Comparison of ENCODE assay signal across 25 cellular contexts in the genomic region with DNA sequence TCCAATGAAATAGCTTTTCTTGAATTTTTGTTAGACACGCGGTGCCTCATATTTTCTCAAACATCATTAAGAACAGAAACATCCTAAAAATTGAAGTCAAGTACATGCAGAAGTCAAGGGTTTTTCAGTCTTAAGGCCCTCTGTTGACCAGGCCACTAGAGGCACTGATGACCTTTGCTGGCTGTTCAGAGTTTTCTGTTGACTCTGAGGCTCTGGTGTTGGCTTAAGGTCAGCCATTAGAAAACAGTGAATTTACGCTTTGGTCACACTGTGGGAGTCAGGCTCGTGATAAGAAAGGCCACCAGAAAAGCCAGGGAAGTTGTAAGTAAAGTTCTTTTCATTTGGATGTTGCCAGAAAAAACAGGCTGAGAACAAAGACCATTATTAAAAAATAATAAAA. TPM values are rescaled to one million over a fixed set of nuclear protein-coding genes. Genes with fewer than 3 reads are reported as not detected.
"Had no signal": no experiment of that assay in that cellular context is flagged by ENCODE, and none has a peak within 500 bp of the region (broad histone marks: within the 10 kb centered on the region; RNA-seq: fewer than 3 reads in every experiment).

No MANE protein-coding gene starts in this region.

- H3K4me3 Mint-ChIP-seq: activated CD4-positive, alpha-beta memory T cell treated with anti-CD3 and anti-CD28 coated beads for 36 hours; activated naive CD8-positive, alpha-beta T cell treated with anti-CD3 and anti-CD28 coated beads for 36 hours; effector memory CD8-positive, alpha-beta T cell; mesothelial cell of epicardium; naive thymus-derived CD8-positive, alpha-beta T cell; stimulated activated naive B cell treated with anti-CD40 and anti-IgM and Interleukin-4, amounts not matched to agents 10 μg/mL and 1 μg/mL and 100 μg/mL, for 72 hours had no signal

- FAIRE-seq: astrocyte, keratinocyte had no signal

- ATAC-seq: effector memory CD8-positive, alpha-beta T cell; naive thymus-derived CD8-positive, alpha-beta T cell; stimulated activated naive B cell treated with anti-CD40 and anti-IgM and Interleukin-4, amounts not matched to agents 10 μg/mL and 1 μg/mL and 100 μg/mL, for 72 hours had no signal

- H3K4me1 ChIP-seq: esophagus muscularis mucosa, testis, uterus had no signal

- H3K27me3 ChIP-seq: esophagus muscularis mucosa, testis, uterus had no signal

- H3K36me3 Mint-ChIP-seq: activated CD4-positive, alpha-beta memory T cell treated with anti-CD3 and anti-CD28 coated beads for 36 hours; activated naive CD8-positive, alpha-beta T cell treated with anti-CD3 and anti-CD28 coated beads for 36 hours; mesothelial cell of epicardium; naive thymus-derived CD8-positive, alpha-beta T cell; stimulated activated naive B cell treated with anti-CD40 and anti-IgM and Interleukin-4, amounts not matched to agents 10 μg/mL and 1 μg/mL and 100 μg/mL, for 72 hours had no signal

- H3K4me3 ChIP-seq: esophagus muscularis mucosa, lung, testis, uterus had no signal

- H3K27me3 Mint-ChIP-seq: activated CD4-positive, alpha-beta memory T cell treated with anti-CD3 and anti-CD28 coated beads for 36 hours; activated naive CD8-positive, alpha-beta T cell treated with anti-CD3 and anti-CD28 coated beads for 36 hours; stimulated activated naive B cell treated with anti-CD40 and anti-IgM and Interleukin-4, amounts not matched to agents 10 μg/mL and 1 μg/mL and 100 μg/mL, for 72 hours had no signal

- H3K9me3 Mint-ChIP-seq: activated CD4-positive, alpha-beta memory T cell treated with anti-CD3 and anti-CD28 coated beads for 36 hours; activated naive CD8-positive, alpha-beta T cell treated with anti-CD3 and anti-CD28 coated beads for 36 hours; effector memory CD8-positive, alpha-beta T cell; mesothelial cell of epicardium; naive thymus-derived CD8-positive, alpha-beta T cell; stimulated activated naive B cell treated with anti-CD40 and anti-IgM and Interleukin-4, amounts not matched to agents 10 μg/mL and 1 μg/mL and 100 μg/mL, for 72 hours had no signal

- DNase-seq: activated CD4-positive, alpha-beta memory T cell treated with anti-CD3 and anti-CD28 coated beads for 36 hours; activated CD4-positive, alpha-beta T cell treated with anti-CD3 and anti-CD28 coated beads for 48 hours; activated naive CD4-positive, alpha-beta T cell treated with Interleukin-2 at 50 U/mL for 16 hours; activated naive CD8-positive, alpha-beta T cell treated with anti-CD3 and anti-CD28 coated beads for 36 hours; activated T-cell treated with anti-CD3 and anti-CD28 coated beads, Interleukin-2, amount 50 U/mL, for 48 hours; central memory CD4-positive, alpha-beta T cell; effector memory CD8-positive, alpha-beta T cell; head of caudate nucleus; naive thymus-derived CD8-positive, alpha-beta T cell; retina; stimulated activated CD4-positive, alpha-beta T cell treated with anti-CD3 and anti-CD28 coated beads, Interleukin-2, amount 100 ng/mL, for 48 hours; stimulated activated CD8-positive, alpha-beta memory T cell treated with anti-CD3 and anti-CD28 coated beads, Interleukin-4, amount 100 ng/mL, for 48 hours; stimulated activated naive B cell treated with anti-CD40 and anti-IgM and Interleukin-4, amounts not matched to agents 10 μg/mL and 1 μg/mL and 100 μg/mL, for 72 hours; T1000; testis; trophoblast cell; uterus had no signal

- H3K27ac Mint-ChIP-seq: activated CD4-positive, alpha-beta memory T cell treated with anti-CD3 and anti-CD28 coated beads for 36 hours; activated naive CD8-positive, alpha-beta T cell treated with anti-CD3 and anti-CD28 coated beads for 36 hours; effector memory CD8-positive, alpha-beta T cell; mesothelial cell of epicardium; naive thymus-derived CD8-positive, alpha-beta T cell; stimulated activated naive B cell treated with anti-CD40 and anti-IgM and Interleukin-4, amounts not matched to agents 10 μg/mL and 1 μg/mL and 100 μg/mL, for 72 hours had no signal

- H3K4me1 Mint-ChIP-seq: activated naive CD8-positive, alpha-beta T cell treated with anti-CD3 and anti-CD28 coated beads for 36 hours; mesothelial cell of epicardium; naive thymus-derived CD8-positive, alpha-beta T cell; stimulated activated naive B cell treated with anti-CD40 and anti-IgM and Interleukin-4, amounts not matched to agents 10 μg/mL and 1 μg/mL and 100 μg/mL, for 72 hours had no signal

- H3K9me3 ChIP-seq: esophagus muscularis mucosa, testis, uterus had no signal

- H3K36me3 ChIP-seq: esophagus muscularis mucosa, uterus had no signal

- H3K27ac ChIP-seq: esophagus muscularis mucosa, testis, uterus had no signal

RNA-seq across cellular contexts. Expression of gene UPP2, which starts 5.8 kb away (rescaled TPM):
- total RNA-seq: activated CD4-positive, alpha-beta memory T cell treated with anti-CD3 and anti-CD28 coated beads for 36 hours; activated naive CD8-positive, alpha-beta T cell treated with anti-CD3 and anti-CD28 coated beads for 36 hours; astrocyte; dermis microvascular lymphatic vessel endothelial cell; esophagus muscularis mucosa; lung; mesothelial cell of epicardium; naive thymus-derived CD8-positive, alpha-beta T cell; osteoblast; posterior vena cava had no signal
- polyA plus RNA-seq: keratinocyte; naive thymus-derived CD8-positive, alpha-beta T cell had no signal
